Comparison of ENCODE assay signal across 1 cellular context in the genomic region with DNA sequence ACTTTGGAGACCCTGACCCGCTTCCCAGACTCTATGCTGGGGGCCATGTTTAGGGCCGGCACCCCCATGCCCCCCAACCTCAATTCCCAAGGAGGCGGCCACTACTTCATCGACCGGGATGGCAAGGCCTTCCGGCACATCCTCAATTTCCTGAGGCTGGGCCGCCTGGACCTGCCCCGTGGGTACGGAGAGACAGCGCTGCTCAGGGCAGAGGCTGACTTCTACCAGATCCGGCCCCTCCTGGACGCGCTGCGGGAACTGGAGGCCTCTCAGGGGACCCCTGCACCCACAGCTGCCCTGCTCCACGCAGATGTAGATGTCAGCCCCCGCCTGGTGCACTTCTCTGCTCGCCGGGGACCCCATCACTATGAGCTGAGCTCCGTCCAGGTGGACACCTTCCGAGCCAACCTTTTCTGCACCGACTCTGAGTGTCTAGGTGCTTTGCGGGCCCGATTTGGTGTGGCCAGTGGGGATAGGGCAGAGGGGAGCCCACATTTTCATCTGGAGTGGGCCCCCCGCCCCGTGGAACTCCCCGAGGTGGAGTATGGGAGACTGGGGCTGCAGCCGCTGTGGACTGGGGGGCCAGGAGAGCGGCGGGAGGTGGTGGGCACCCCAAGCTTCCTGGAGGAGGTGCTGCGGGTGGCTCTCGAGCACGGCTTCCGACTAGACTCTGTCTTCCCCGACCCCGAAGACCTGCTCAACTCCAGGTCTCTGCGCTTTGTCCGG.
TF ChIP-seq lines count a peak whose summit lies in the region.

No MANE protein-coding gene starts in this region.

TF ChIP-seq in GM12878, 131 proteins besides CTCF, POLR2A, EP300 and RAD21:
- no peak for TF ChIP-seq LARP7 (IDR thresholded peaks at IDR 0.05)
- TF ChIP-seq RBBP5 (conservative IDR thresholded peaks at IDR 0.05), result no peak
- TF ChIP-seq, protein P1, sequence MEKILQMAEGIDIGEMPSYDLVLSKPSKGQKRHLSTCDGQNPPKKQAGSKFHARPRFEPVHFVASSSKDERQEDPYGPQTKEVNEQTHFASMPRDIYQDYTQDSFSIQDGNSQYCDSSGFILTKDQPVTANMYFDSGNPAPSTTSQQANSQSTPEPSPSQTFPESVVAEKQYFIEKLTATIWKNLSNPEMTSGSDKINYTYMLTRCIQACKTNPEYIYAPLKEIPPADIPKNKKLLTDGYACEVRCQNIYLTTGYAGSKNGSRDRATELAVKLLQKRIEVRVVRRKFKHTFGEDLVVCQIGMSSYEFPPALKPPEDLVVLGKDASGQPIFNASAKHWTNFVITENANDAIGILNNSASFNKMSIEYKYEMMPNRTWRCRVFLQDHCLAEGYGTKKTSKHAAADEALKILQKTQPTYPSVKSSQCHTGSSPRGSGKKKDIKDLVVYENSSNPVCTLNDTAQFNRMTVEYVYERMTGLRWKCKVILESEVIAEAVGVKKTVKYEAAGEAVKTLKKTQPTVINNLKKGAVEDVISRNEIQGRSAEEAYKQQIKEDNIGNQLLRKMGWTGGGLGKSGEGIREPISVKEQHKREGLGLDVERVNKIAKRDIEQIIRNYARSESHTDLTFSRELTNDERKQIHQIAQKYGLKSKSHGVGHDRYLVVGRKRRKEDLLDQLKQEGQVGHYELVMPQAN (conservative IDR thresholded peaks at IDR 0.05), result no peak
- TF ChIP-seq SREBF2 (IDR thresholded peaks at IDR 0.05; ENCODE audit: low read length), result no peak
- no peak for TF ChIP-seq POLR2AphosphoS5 (IDR thresholded peaks at IDR 0.05; ENCODE audit: low read length)
- no peak for TF ChIP-seq RAD51 (IDR thresholded peaks at IDR 0.05)
- TF ChIP-seq DPF2 (IDR thresholded peaks at IDR 0.05), result no peak
- no peak for TF ChIP-seq ESRRA (IDR thresholded peaks at IDR 0.05; ENCODE audit: low read length)
- no peak for TF ChIP-seq CREM (IDR thresholded peaks at IDR 0.05; ENCODE audit: low read depth)
- TF ChIP-seq, protein P2, sequence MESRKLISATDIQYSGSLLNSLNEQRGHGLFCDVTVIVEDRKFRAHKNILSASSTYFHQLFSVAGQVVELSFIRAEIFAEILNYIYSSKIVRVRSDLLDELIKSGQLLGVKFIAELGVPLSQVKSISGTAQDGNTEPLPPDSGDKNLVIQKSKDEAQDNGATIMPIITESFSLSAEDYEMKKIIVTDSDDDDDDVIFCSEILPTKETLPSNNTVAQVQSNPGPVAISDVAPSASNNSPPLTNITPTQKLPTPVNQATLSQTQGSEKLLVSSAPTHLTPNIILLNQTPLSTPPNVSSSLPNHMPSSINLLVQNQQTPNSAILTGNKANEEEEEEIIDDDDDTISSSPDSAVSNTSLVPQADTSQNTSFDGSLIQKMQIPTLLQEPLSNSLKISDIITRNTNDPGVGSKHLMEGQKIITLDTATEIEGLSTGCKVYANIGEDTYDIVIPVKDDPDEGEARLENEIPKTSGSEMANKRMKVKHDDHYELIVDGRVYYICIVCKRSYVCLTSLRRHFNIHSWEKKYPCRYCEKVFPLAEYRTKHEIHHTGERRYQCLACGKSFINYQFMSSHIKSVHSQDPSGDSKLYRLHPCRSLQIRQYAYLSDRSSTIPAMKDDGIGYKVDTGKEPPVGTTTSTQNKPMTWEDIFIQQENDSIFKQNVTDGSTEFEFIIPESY (IDR thresholded peaks at IDR 0.05), result no peak
- TF ChIP-seq, protein P3, sequence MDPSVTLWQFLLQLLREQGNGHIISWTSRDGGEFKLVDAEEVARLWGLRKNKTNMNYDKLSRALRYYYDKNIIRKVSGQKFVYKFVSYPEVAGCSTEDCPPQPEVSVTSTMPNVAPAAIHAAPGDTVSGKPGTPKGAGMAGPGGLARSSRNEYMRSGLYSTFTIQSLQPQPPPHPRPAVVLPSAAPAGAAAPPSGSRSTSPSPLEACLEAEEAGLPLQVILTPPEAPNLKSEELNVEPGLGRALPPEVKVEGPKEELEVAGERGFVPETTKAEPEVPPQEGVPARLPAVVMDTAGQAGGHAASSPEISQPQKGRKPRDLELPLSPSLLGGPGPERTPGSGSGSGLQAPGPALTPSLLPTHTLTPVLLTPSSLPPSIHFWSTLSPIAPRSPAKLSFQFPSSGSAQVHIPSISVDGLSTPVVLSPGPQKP (IDR thresholded peaks at IDR 0.05; ENCODE audit: low read depth, low read length), result no peak
- TF ChIP-seq, protein P4, sequence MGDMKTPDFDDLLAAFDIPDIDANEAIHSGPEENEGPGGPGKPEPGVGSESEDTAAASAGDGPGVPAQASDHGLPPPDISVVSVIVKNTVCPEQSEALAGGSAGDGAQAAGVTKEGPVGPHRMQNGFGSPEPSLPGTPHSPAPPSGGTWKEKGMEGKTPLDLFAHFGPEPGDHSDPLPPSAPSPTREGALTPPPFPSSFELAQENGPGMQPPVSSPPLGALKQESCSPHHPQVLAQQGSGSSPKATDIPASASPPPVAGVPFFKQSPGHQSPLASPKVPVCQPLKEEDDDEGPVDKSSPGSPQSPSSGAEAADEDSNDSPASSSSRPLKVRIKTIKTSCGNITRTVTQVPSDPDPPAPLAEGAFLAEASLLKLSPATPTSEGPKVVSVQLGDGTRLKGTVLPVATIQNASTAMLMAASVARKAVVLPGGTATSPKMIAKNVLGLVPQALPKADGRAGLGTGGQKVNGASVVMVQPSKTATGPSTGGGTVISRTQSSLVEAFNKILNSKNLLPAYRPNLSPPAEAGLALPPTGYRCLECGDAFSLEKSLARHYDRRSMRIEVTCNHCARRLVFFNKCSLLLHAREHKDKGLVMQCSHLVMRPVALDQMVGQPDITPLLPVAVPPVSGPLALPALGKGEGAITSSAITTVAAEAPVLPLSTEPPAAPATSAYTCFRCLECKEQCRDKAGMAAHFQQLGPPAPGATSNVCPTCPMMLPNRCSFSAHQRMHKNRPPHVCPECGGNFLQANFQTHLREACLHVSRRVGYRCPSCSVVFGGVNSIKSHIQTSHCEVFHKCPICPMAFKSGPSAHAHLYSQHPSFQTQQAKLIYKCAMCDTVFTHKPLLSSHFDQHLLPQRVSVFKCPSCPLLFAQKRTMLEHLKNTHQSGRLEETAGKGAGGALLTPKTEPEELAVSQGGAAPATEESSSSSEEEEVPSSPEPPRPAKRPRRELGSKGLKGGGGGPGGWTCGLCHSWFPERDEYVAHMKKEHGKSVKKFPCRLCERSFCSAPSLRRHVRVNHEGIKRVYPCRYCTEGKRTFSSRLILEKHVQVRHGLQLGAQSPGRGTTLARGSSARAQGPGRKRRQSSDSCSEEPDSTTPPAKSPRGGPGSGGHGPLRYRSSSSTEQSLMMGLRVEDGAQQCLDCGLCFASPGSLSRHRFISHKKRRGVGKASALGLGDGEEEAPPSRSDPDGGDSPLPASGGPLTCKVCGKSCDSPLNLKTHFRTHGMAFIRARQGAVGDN (IDR thresholded peaks at IDR 0.05), result no peak
